ENCODE assay signal across 19 cellular contexts in genomic region chr9:20729545-20729944, GRCh38. TPM values are rescaled to one million over a fixed set of nuclear protein-coding genes. Genes with fewer than 3 reads are reported as not detected.
DNase-seq lines count a peak whose midpoint lies in the region; ATAC-seq and TF ChIP-seq lines count a peak whose summit lies in the region.
"Had no signal": no experiment of that assay in that cellular context is flagged by ENCODE, and none has a peak within 500 bp of the region (broad histone marks: within the 10 kb centered on the region; RNA-seq: fewer than 3 reads in every experiment).

No MANE protein-coding gene starts in this region.

- no peak overlapping the region for H3K27ac ChIP-seq in heart right ventricle
- H3K27ac ChIP-seq: HL-60 had no signal

- DNase-seq in EL, result peak; percentile 18
- DNase-seq in HT1080 (ENCODE audit: low read depth), result peak; percentile 20
- peak; percentile 13 for DNase-seq in fibroblast of the aortic adventitia (ENCODE audit: low read depth)
- no peak for DNase-seq in stimulated activated naive CD4-positive, alpha-beta T cell (lab: John Stamatoyannopoulos, UW)
- DNase-seq in activated CD4-positive, alpha-beta T cell treated with anti-CD3 and anti-CD28 coated beads for 48 hours, result no peak
- DNase-seq in heart right ventricle, result no peak
- DNase-seq in COLO829 (ENCODE audit: low spot score), result no peak
- DNase-seq: CD4-positive, alpha-beta T cell; KBM-7; NCI-H1092 treated with DMSO at 0.1 percent for 48 hours; NCI-H1694; NCI-H2107; Right ventricle myocardium superior had no signal

- ATAC-seq in heart right ventricle, result no peak
- ATAC-seq: HCT116, SK-N-SH treated with all-trans-retinoic acid at 6 μM for 48 hours had no signal

- peak overlapping the region in 3 of 5 experiments; percentile 23 to 70 (median 45) for H3K27ac Mint-ChIP-seq in brain
- H3K27ac Mint-ChIP-seq: B cell; CD4-positive, alpha-beta T cell had no signal

- H3K4me1 Mint-ChIP-seq in brain, result peaks cover 53% of the 10 kb centered on the region

- H3K36me3 Mint-ChIP-seq in brain, result peaks cover 14% of the 10 kb centered on the region

- TF ChIP-seq CTCF in brain (conservative IDR thresholded peaks at IDR 0.05) (no peak), fibroblast of the aortic adventitia (IDR thresholded peaks at IDR 0.05; ENCODE audit: insufficient read depth, low read length) (no peak), heart right ventricle (IDR thresholded peaks at IDR 0.05) (no peak)

- peaks cover 0 to 4% (median 0%) of the 10 kb centered on the region in 11 donors for H3K9me3 ChIP-seq in heart right ventricle

- H3K36me3 ChIP-seq in heart right ventricle, result peaks cover 0 to 5% (median 0%) of the 10 kb centered on the region in 9 donors

- no peaks in the 10 kb centered on the region for H3K9me3 Mint-ChIP-seq in brain
- H3K9me3 Mint-ChIP-seq: CD4-positive, alpha-beta T cell had no signal

- H3K4me3 Mint-ChIP-seq in brain, result no peak overlapping the region
- H3K4me3 Mint-ChIP-seq: B cell; CD4-positive, alpha-beta T cell had no signal

- H3K27me3 Mint-ChIP-seq in brain, result no peaks in the 10 kb centered on the region
- H3K27me3 Mint-ChIP-seq: B cell; CD4-positive, alpha-beta T cell had no signal

- no peak overlapping the region for H3K4me3 ChIP-seq in fibroblast of the aortic adventitia (ENCODE audit: low read depth, low read length)
- no peak overlapping the region for H3K4me3 ChIP-seq in heart right ventricle
- H3K4me3 ChIP-seq: MG63 had no signal

- peaks cover 5 to 30% (median 11%) of the 10 kb centered on the region in 9 donors for H3K4me1 ChIP-seq in heart right ventricle

- H3K27me3 ChIP-seq in heart right ventricle, result no peaks in the 10 kb centered on the region
- H3K27me3 ChIP-seq: MG63 had no signal

- intact Hi-C loops in heart right ventricle (cut with DNase I), result loop anchor here in 1 of 10 donors (2.0 kb wide), 1 partner anchor 27 kb away; no protein-coding TSS in a partner anchor

RNA-seq across cellular contexts. Expression of gene FOCAD, which starts 45.5 kb away (rescaled TPM):
- 39.6 and 40.8 TPM in 2 replicates for total RNA-seq in HT1080 (2014; rRNA removed; shearing (Covaris generic))
- 20.5 and 23.0 TPM in 2 replicates for polyA plus RNA-seq in HT1080 (2015; cell fraction: cytosol; rRNA removed)
- 47.2 and 54.7 TPM in 2 replicates for polyA plus RNA-seq in HT1080 (2015; cell fraction: nucleus; rRNA removed)
- polyA plus RNA-seq in brain (ENCODE audit: insufficient read depth, low read depth, low replicate concordance) (35.3 TPM), heart right ventricle (10 to 100 TPM; 11.7 to 16.7 TPM)
- total RNA-seq in fibroblast of the aortic adventitia (ENCODE audit: low replicate concordance) (80.3 and 106 TPM in 2 replicates), heart right ventricle (10 to 100 TPM; 25.6 to 41.3 (median 33.3) TPM)

Comparison
In these comparisons a context has a peak if more than half of its experiments do, and no peak if none do; other contexts are left out.
1. DNase-seq: peak in EL (single experiment), HT1080 (single experiment) and fibroblast of the aortic adventitia (single experiment); none in stimulated activated naive CD4-positive, alpha-beta T cell (0 of 6), activated CD4-positive, alpha-beta T cell treated with anti-CD3 and anti-CD28 coated beads for 48 hours (single experiment), heart right ventricle (0 of 2) and COLO829 (single experiment).